ENCODE assay signal across 8 cellular contexts in genomic region chr22:41589260-41589600, GRCh38. TPM values are rescaled to one million over a fixed set of nuclear protein-coding genes. Genes with fewer than 3 reads are reported as not detected.
DNase-seq lines count a peak whose midpoint lies in the region; ATAC-seq and TF ChIP-seq lines count a peak whose summit lies in the region.

No MANE protein-coding gene starts in this region.

- H3K36me3 ChIP-seq in HUES64 (ENCODE audit: insufficient read depth, low read length) (no peaks in the 10 kb centered on the region), iPS-18a (ENCODE audit: control insufficient read depth, low read depth, low read length) (no peaks in the 10 kb centered on the region), spleen (peaks cover 0 to 16% (median 8%) of the 10 kb centered on the region in 6 donors)

- peaks cover 0 to 5% of the 10 kb centered on the region in 2 donors for H3K36me3 Mint-ChIP-seq in activated T-cell treated with anti-CD3 and anti-CD28 coated beads, Interleukin-2, amount 50 U/mL, for 72 hours (ENCODE audit: insufficient read depth in 2 of 2)

- peak overlapping the region; percentile 76 for H3K9ac ChIP-seq in HUES64 (ENCODE audit: low read depth, low read length)
- H3K9ac ChIP-seq in iPS-18a (ENCODE audit: low read length): peak overlapping the region; percentile 48

- H3K9me3 ChIP-seq in HUES64 (ENCODE audit: insufficient read depth, low read depth, low read length) (0 out of 2 replicates have a peak, but pooled peaks cover 2% of the 10 kb centered on the region), iPS-18a (ENCODE audit: control insufficient read depth, low read depth, low read length) (no peaks in the 10 kb centered on the region), spleen (no peaks in the 10 kb centered on the region)

- no peaks in the 10 kb centered on the region for H3K27me3 Mint-ChIP-seq in activated T-cell treated with anti-CD3 and anti-CD28 coated beads, Interleukin-2, amount 50 U/mL, for 72 hours (ENCODE audit: low read depth)

- peak overlapping the region; percentile 58; the same call in 1 of the 2 replicates for H3K27ac ChIP-seq in HUES64 (ENCODE audit: low read depth, low read length)
- H3K27ac ChIP-seq in angular gyrus (ENCODE audit: low read depth, low read length): peak overlapping the region; percentile 53
- no peak overlapping the region for H3K27ac ChIP-seq in iPS-18a (ENCODE audit: low read length)
- H3K27ac ChIP-seq in spleen: peak overlapping the region; percentile 9 to 86 (median 76)

- peaks cover 18% of the 10 kb centered on the region for H3K4me1 Mint-ChIP-seq in activated T-cell treated with anti-CD3 and anti-CD28 coated beads, Interleukin-2, amount 50 U/mL, for 72 hours (ENCODE audit: low read depth)

- intact Hi-C loops in spleen (cut with DNase I; ENCODE audit: low total_unique reads): no loop called here

- peak; percentile 13 to 25 for ATAC-seq in activated T-cell treated with anti-CD3 and anti-CD28 coated beads, Interleukin-2, amount 50 U/mL, for 72 hours (replicated peaks in 1 of 2)
- ATAC-seq in GM18498 (IDR thresholded peaks at IDR 0.05; ENCODE audit: unreplicated experiment): no peak

- H3K27ac Mint-ChIP-seq in activated T-cell treated with anti-CD3 and anti-CD28 coated beads, Interleukin-2, amount 50 U/mL, for 72 hours: peak overlapping the region; percentile 93

- no peak for TF ChIP-seq CTCF in spleen (IDR thresholded peaks at IDR 0.05 in 8 of 11, conservative IDR thresholded peaks at IDR 0.05 in 3 of 11)

- peak overlapping the region; percentile 95 to 99 for H3K4me3 Mint-ChIP-seq in activated T-cell treated with anti-CD3 and anti-CD28 coated beads, Interleukin-2, amount 50 U/mL, for 72 hours

- H3K4me3 ChIP-seq in HUES64 (ENCODE audit: low read length) (peak overlapping the region; percentile 97), iPS-18a (ENCODE audit: low read length) (peak overlapping the region; percentile 89), spleen (peak overlapping the region; percentile 53 to 96 (median 78))

- TF ChIP-seq POLR2A in spleen (IDR thresholded peaks at IDR 0.05): no peak

- 3% methylated on average over 18 of the region's 18 CpGs for WGBS in HUES64
- WGBS in spleen, 5 donors: 0 to 10% (median 8%) methylated on average over 4 to 18 of the region's 18 CpGs

- no peaks in the 10 kb centered on the region for H3K27me3 ChIP-seq in HUES64 (ENCODE audit: insufficient read depth, low read length)
- no peaks in the 10 kb centered on the region for H3K27me3 ChIP-seq in iPS-18a (ENCODE audit: control insufficient read depth, insufficient read depth, low read length)
- H3K27me3 ChIP-seq in spleen (replicated peaks in 1 of 7): no peaks in the 10 kb centered on the region

- H3K4me1 ChIP-seq in HUES64 (ENCODE audit: insufficient read depth, low read length): no peaks in the 10 kb centered on the region
- H3K4me1 ChIP-seq in iPS-18a (ENCODE audit: control insufficient read depth, low read depth, low read length): peaks cover 6% of the 10 kb centered on the region
- H3K4me1 ChIP-seq in spleen: peaks cover 10 to 32% (median 20%) of the 10 kb centered on the region in 6 donors

- DNase-seq in activated T-cell treated with anti-CD3 and anti-CD28 coated beads, Interleukin-2, amount 50 U/mL, for 72 hours: no peak
- DNase-seq in activated T-cell treated with anti-CD3 and anti-CD28 coated beads, Interleukin-2, amount 50 U/mL, for 1 hour: no peak
- DNase-seq in spleen (no peak), islet precursor cell (no peak)

- H3K9me3 Mint-ChIP-seq in activated T-cell treated with anti-CD3 and anti-CD28 coated beads, Interleukin-2, amount 50 U/mL, for 72 hours: no peaks in the 10 kb centered on the region

RNA-seq across cellular contexts. Expression of gene PMM1, which starts 0.4 kb away (rescaled TPM):
- total RNA-seq in activated T-cell treated with anti-CD3 and anti-CD28 coated beads, Interleukin-2, amount 50 U/mL, for 72 hours: 10 to 100 TPM; 84.3 to 86.2 TPM
- 8.2 TPM for polyA plus RNA-seq in HUES64 (2013, experiment 1 of 2)
- 10.0 TPM for polyA plus RNA-seq in HUES64 (2013, experiment 2 of 2)
- total RNA-seq in spleen: 10 to 100 TPM; 15.1 to 25.0 (median 15.9) TPM
- 10 to 100 TPM; 18.9 to 20.2 (median 20.2) TPM for polyA plus RNA-seq in spleen

RNA-seq across cellular contexts. Expression of gene CSDC2, which starts 28.4 kb away (rescaled TPM):
- total RNA-seq in activated T-cell treated with anti-CD3 and anti-CD28 coated beads, Interleukin-2, amount 50 U/mL, for 72 hours: not detected
- 0.85 TPM for polyA plus RNA-seq in HUES64 (2013, experiment 1 of 2)
- polyA plus RNA-seq in HUES64 (2013, experiment 2 of 2): 0.63 TPM
- total RNA-seq in spleen: under 1 TPM in 4 of 7 donors, not detected in 3; 0.19 to 0.73 (median 0.28) TPM
- under 1 TPM; 0.37 to 0.73 (median 0.58) TPM for polyA plus RNA-seq in spleen

RNA-seq across cellular contexts. Expression of gene DESI1, which starts 31.6 kb away (rescaled TPM):
- 10 to 100 TPM; 52.6 to 65.7 TPM for total RNA-seq in activated T-cell treated with anti-CD3 and anti-CD28 coated beads, Interleukin-2, amount 50 U/mL, for 72 hours
- polyA plus RNA-seq in HUES64 (2013, experiment 1 of 2): 24.9 TPM
- 18.8 TPM for polyA plus RNA-seq in HUES64 (2013, experiment 2 of 2)
- total RNA-seq in spleen: 10 to 100 TPM; 17.5 to 29.8 (median 24.5) TPM
- polyA plus RNA-seq in spleen: 10 to 100 TPM in 1 of 3 donors, 1 to 10 TPM in 2; 8.1 to 13.5 (median 9.8) TPM

RNA-seq across cellular contexts. Expression of gene XRCC6, which starts 31.9 kb away (rescaled TPM):
- 100 to 1,000 TPM; 271 to 315 TPM for total RNA-seq in activated T-cell treated with anti-CD3 and anti-CD28 coated beads, Interleukin-2, amount 50 U/mL, for 72 hours
- 494 TPM for polyA plus RNA-seq in HUES64 (2013, experiment 1 of 2)
- 469 TPM for polyA plus RNA-seq in HUES64 (2013, experiment 2 of 2)
- total RNA-seq in spleen: 100 to 1,000 TPM; 122 to 183 (median 156) TPM
- polyA plus RNA-seq in spleen: 100 to 1,000 TPM in 2 of 3 donors, 10 to 100 TPM in 1; 93.6 to 129 (median 128) TPM

RNA-seq across cellular contexts. Expression of gene POLR3H, which starts 45.0 kb away (rescaled TPM):
- total RNA-seq in activated T-cell treated with anti-CD3 and anti-CD28 coated beads, Interleukin-2, amount 50 U/mL, for 72 hours: 10 to 100 TPM; 11.6 to 15.6 TPM
- 25.8 TPM for polyA plus RNA-seq in HUES64 (2013, experiment 1 of 2)
- polyA plus RNA-seq in HUES64 (2013, experiment 2 of 2): 21.9 TPM
- 10 to 100 TPM; 14.4 to 30.9 (median 22.4) TPM for total RNA-seq in spleen
- 10 to 100 TPM; 12.6 to 24.3 (median 14.6) TPM for polyA plus RNA-seq in spleen
